Comparison of ENCODE assay signal across 12 cellular contexts in genomic region chr2:95278051-95278471, GRCh38. TPM values are rescaled to one million over a fixed set of nuclear protein-coding genes. Genes with fewer than 3 reads are reported as not detected.
DNase-seq lines count a peak whose midpoint lies in the region; ATAC-seq, FAIRE-seq and TF ChIP-seq lines count a peak whose summit lies in the region.
"Had no signal": no experiment of that assay in that cellular context is flagged by ENCODE, and none has a peak within 500 bp of the region (broad histone marks: within the 10 kb centered on the region; RNA-seq: fewer than 3 reads in every experiment).

No MANE protein-coding gene starts in this region.

- no peak for FAIRE-seq in bronchial epithelial cell (lab: Jason Lieb, UNC)

- no peak for ATAC-seq in lower lobe of right lung
- ATAC-seq in GM21447 (IDR thresholded peaks at IDR 0.05; ENCODE audit: unreplicated experiment), result no peak
- ATAC-seq in activated T-cell treated with anti-CD3 and anti-CD28 coated beads, Interleukin-2, amount 50 U/mL, for 4 hours, result no peak

- no peak overlapping the region for H3K27ac ChIP-seq in lower lobe of right lung
- H3K27ac ChIP-seq: left lung had no signal

- intact Hi-C loops in lower lobe of right lung (cut with DNase I), result no loop called here

- TF ChIP-seq CTCF in AG10803 (conservative IDR thresholded peaks at IDR 0.05; ENCODE audit: low read length) (no peak), bronchial epithelial cell (IDR thresholded peaks at IDR 0.05; ENCODE audit: insufficient read depth, low read length, severe bottlenecking) (no peak), lower lobe of right lung (IDR thresholded peaks at IDR 0.05) (no peak)

- DNase-seq in AG10803 (ENCODE audit: low read depth), result peak; percentile 68
- DNase-seq in HT-29 (ENCODE audit: low spot score), result peak; percentile 24
- peak; percentile 91 for DNase-seq in bronchial epithelial cell (ENCODE audit: low read depth)
- peak; percentile 39 for DNase-seq in lower lobe of right lung
- DNase-seq in iPS-NIHi11 (ENCODE audit: low spot score), result no peak
- DNase-seq in NOMO-1 (lab: John Stamatoyannopoulos, UW; ENCODE audit: unreplicated experiment in 2 of 2), result no peak
- DNase-seq in activated T-cell treated with anti-CD3 and anti-CD28 coated beads, Interleukin-2, amount 50 U/mL, for 4 hours, result no peak
- DNase-seq: activated T-cell treated with anti-CD3 and anti-CD28 coated beads for 4 hours, COR-L47 had no signal

- H3K27me3 ChIP-seq in bronchial epithelial cell (ENCODE audit: control insufficient read depth, insufficient read depth, low read length) (no peaks in the 10 kb centered on the region), lower lobe of right lung (ENCODE audit: low read depth) (no peaks in the 10 kb centered on the region)
- H3K27me3 ChIP-seq: body of pancreas, left lung had no signal

- no peaks in the 10 kb centered on the region for H3K36me3 Mint-ChIP-seq in activated T-cell treated with anti-CD3 and anti-CD28 coated beads, Interleukin-2, amount 50 U/mL, for 4 hours (ENCODE audit: insufficient read depth)

- no peak overlapping the region for H3K4me3 ChIP-seq in AG10803 (ENCODE audit: low read length)
- H3K4me3 ChIP-seq in bronchial epithelial cell (ENCODE audit: low read depth, low read length), result no peak overlapping the region
- H3K4me3 ChIP-seq in lower lobe of right lung, result no peak overlapping the region
- H3K4me3 ChIP-seq: body of pancreas, left lung had no signal

- no peaks in the 10 kb centered on the region for H3K9me3 ChIP-seq in lower lobe of right lung
- H3K9me3 ChIP-seq: body of pancreas, left lung had no signal

- peaks cover 39% of the 10 kb centered on the region for H3K36me3 ChIP-seq in bronchial epithelial cell (ENCODE audit: control insufficient read depth, insufficient read depth, low read length)
- H3K36me3 ChIP-seq in lower lobe of right lung, result no peaks in the 10 kb centered on the region
- H3K36me3 ChIP-seq: left lung had no signal

- no peak overlapping the region for H3K4me3 Mint-ChIP-seq in activated T-cell treated with anti-CD3 and anti-CD28 coated beads, Interleukin-2, amount 50 U/mL, for 4 hours

- no peaks in the 10 kb centered on the region for H3K4me1 Mint-ChIP-seq in activated T-cell treated with anti-CD3 and anti-CD28 coated beads, Interleukin-2, amount 50 U/mL, for 4 hours (ENCODE audit: low read depth)

- no peaks in the 10 kb centered on the region for H3K27me3 Mint-ChIP-seq in activated T-cell treated with anti-CD3 and anti-CD28 coated beads, Interleukin-2, amount 50 U/mL, for 4 hours (ENCODE audit: low read depth)

- H3K9me3 Mint-ChIP-seq in activated T-cell treated with anti-CD3 and anti-CD28 coated beads, Interleukin-2, amount 50 U/mL, for 4 hours, result no peaks in the 10 kb centered on the region

- H3K4me1 ChIP-seq in lower lobe of right lung, result no peaks in the 10 kb centered on the region
- H3K4me1 ChIP-seq: left lung had no signal

RNA-seq across cellular contexts. Expression of gene PROM2, which starts 3.8 kb away (rescaled TPM):
- total RNA-seq in HT-29 (2014; rRNA removed; shearing (Covaris generic)), result 72.2 and 75.5 TPM in 2 replicates
- 10.8 and 41.6 TPM in 2 replicates for total RNA-seq in bronchial epithelial cell
- 6.0 TPM for total RNA-seq in lower lobe of right lung
- under 1 TPM; 0.53 to 0.66 (median 0.63) TPM for total RNA-seq in activated T-cell treated with anti-CD3 and anti-CD28 coated beads, Interleukin-2, amount 50 U/mL, for 4 hours

RNA-seq across cellular contexts. Expression of gene KCNIP3, which starts 19.1 kb away (rescaled TPM):
- total RNA-seq in HT-29 (2014; rRNA removed; shearing (Covaris generic)), result 0.74 and 1.1 TPM in 2 replicates
- total RNA-seq in bronchial epithelial cell (under 0.01 and 0.51 TPM in 2 replicates), lower lobe of right lung (2.6 TPM)
- not detected for total RNA-seq in activated T-cell treated with anti-CD3 and anti-CD28 coated beads, Interleukin-2, amount 50 U/mL, for 4 hours

Comparison
In these comparisons a context has a peak if more than half of its experiments do, and no peak if none do; other contexts are left out.
1. DNase-seq: peak in AG10803 (single experiment), HT-29 (single experiment), bronchial epithelial cell (single experiment) and lower lobe of right lung (single experiment); none in iPS-NIHi11 (single experiment), NOMO-1 (0 of 2) and activated T-cell treated with anti-CD3 and anti-CD28 coated beads, Interleukin-2, amount 50 U/mL, for 4 hours (single experiment).